In genomic region chr5:56696900-56697299, GRCh38 we compare ENCODE assay signal across 19 cellular contexts.
A peak's percentile ranks its signal among the peaks of the same experiment; 100 is the strongest.
DNase-seq lines count a peak whose midpoint lies in the region; ATAC-seq and TF ChIP-seq lines count a peak whose summit lies in the region.
"Had no signal": no experiment of that assay in that cellular context is flagged by ENCODE, and none has a peak within 500 bp of the region (broad histone marks: within the 10 kb centered on the region; RNA-seq: fewer than 3 reads in every experiment).

No MANE protein-coding gene starts in this region.

- no peak for ATAC-seq in HG02885 (IDR thresholded peaks at IDR 0.05; ENCODE audit: poor library complexity, unreplicated experiment)
- ATAC-seq in WTC11: no peak
- ATAC-seq: activated CD8-positive, alpha-beta T cell treated with anti-CD3 and anti-CD28 coated beads, Interleukin-2, amount 10 ng/mL, durations not matched to agents 7 days and 5 days; esophagus mucosa had no signal

- H3K4me1 Mint-ChIP-seq in activated T-cell treated with anti-CD3 and anti-CD28 coated beads, Interleukin-2, amount 50 U/mL, for 24 hours (ENCODE audit: low read depth): peaks cover 81% of the 10 kb centered on the region
- peaks cover 38% of the 10 kb centered on the region for H3K4me1 Mint-ChIP-seq in WTC11

- peaks cover 22% of the 10 kb centered on the region for H3K27me3 ChIP-seq in adipocyte (replicated peaks; ENCODE audit: control insufficient read depth, insufficient read depth, low read length)
- H3K27me3 ChIP-seq: SJSA1, spleen had no signal

- H3K9me3 ChIP-seq in adipocyte (ENCODE audit: control insufficient read depth, low read length): no peaks in the 10 kb centered on the region
- H3K9me3 ChIP-seq: SJSA1, spleen had no signal

- H3K36me3 Mint-ChIP-seq in activated T-cell treated with anti-CD3 and anti-CD28 coated beads, Interleukin-2, amount 50 U/mL, for 24 hours (ENCODE audit: low read depth): peaks cover 2% of the 10 kb centered on the region
- H3K36me3 Mint-ChIP-seq in WTC11: no peaks in the 10 kb centered on the region

- H3K36me3 ChIP-seq in adipocyte (ENCODE audit: control insufficient read depth, insufficient read depth, low read length, severe bottlenecking): no peaks in the 10 kb centered on the region
- H3K36me3 ChIP-seq: SJSA1, spleen had no signal

- H3K27ac Mint-ChIP-seq in activated T-cell treated with anti-CD3 and anti-CD28 coated beads, Interleukin-2, amount 50 U/mL, for 24 hours: no peak overlapping the region
- no peak overlapping the region for H3K27ac Mint-ChIP-seq in WTC11
- H3K27ac Mint-ChIP-seq: activated CD8-positive, alpha-beta T cell treated with anti-CD3 and anti-CD28 coated beads, Interleukin-2, amount 10 ng/mL, durations not matched to agents 7 days and 5 days; activated T-helper 2 cell treated with anti-CD3 and anti-CD28 coated beads, Interferon-gamma antibody, Interleukin-2, Interleukin-4, amounts not matched to agents 10 μg/mL and 5 μg/mL and 100 μg/mL, durations not matched to agents 14 hours and 24 hours and 36 hours; dendritic cell treated with granulocyte-macrophage colony-stimulating factor and Interleukin-4, amounts not matched to agents 40 ng/mL and 50 ng/mL, for 4 days; progenitor cell of endocrine pancreas; stimulated activated naive CD8-positive, alpha-beta T cell treated with anti-CD3 and anti-CD28 coated beads, Interleukin-15, Interleukin-2, amounts not matched to agents 100 ng/mL and 50 ng/mL, for 24 hours had no signal

- no peak overlapping the region for H3K9ac ChIP-seq in adipocyte (ENCODE audit: low read length)

- CTCF ChIA-PET in WTC11 (lab: Charles Lee): no interaction called here

- TF ChIP-seq CTCF in fibroblast of the aortic adventitia (IDR thresholded peaks at IDR 0.05; ENCODE audit: insufficient read depth, low read length) (no peak), WTC11 (IDR thresholded peaks at IDR 0.05) (no peak)

- H3K4me3 ChIP-seq in adipocyte (ENCODE audit: low read length) (no peak overlapping the region), fibroblast of the aortic adventitia (ENCODE audit: low read depth, low read length) (no peak overlapping the region)
- H3K4me3 ChIP-seq: SJSA1, spleen had no signal

- no peaks in the 10 kb centered on the region for H3K27me3 Mint-ChIP-seq in activated T-cell treated with anti-CD3 and anti-CD28 coated beads, Interleukin-2, amount 50 U/mL, for 24 hours
- H3K27me3 Mint-ChIP-seq in WTC11 (ENCODE audit: low read depth): no peaks in the 10 kb centered on the region
- H3K27me3 Mint-ChIP-seq: dendritic cell treated with granulocyte-macrophage colony-stimulating factor and Interleukin-4, amounts not matched to agents 40 ng/mL and 50 ng/mL, for 4 days; stimulated activated naive CD8-positive, alpha-beta T cell treated with anti-CD3 and anti-CD28 coated beads, Interleukin-15, Interleukin-2, amounts not matched to agents 100 ng/mL and 50 ng/mL, for 24 hours had no signal

- peak in 4 of 6 experiments; percentile 13 to 52 (median 24) for DNase-seq in stimulated activated naive CD4-positive, alpha-beta T cell (lab: John Stamatoyannopoulos, UW)
- DNase-seq in stimulated activated naive CD4-positive, alpha-beta T cell treated with Interleukin-2 at 50 U/mL for 16 hours (lab: John Stamatoyannopoulos, UW): no peak
- peak; percentile 63 for DNase-seq in adipocyte (ENCODE audit: low read depth)
- DNase-seq in fibroblast of the aortic adventitia (ENCODE audit: low read depth): peak; percentile 10
- no peak for DNase-seq in activated T-cell treated with anti-CD3 and anti-CD28 coated beads, Interleukin-2, amount 50 U/mL, for 24 hours
- no peak for DNase-seq in WTC11 (ENCODE audit: low spot score)
- no peak for DNase-seq in kidney tubule cell (ENCODE audit: low spot score)
- DNase-seq: activated CD8-positive, alpha-beta T cell treated with anti-CD3 and anti-CD28 coated beads, Interleukin-2, amount 10 ng/mL, durations not matched to agents 7 days and 5 days; aorta; DMS153; NCI-H2227 treated with DMSO at 0.1 percent for 48 hours; spleen had no signal

- peaks cover 3% of the 10 kb centered on the region for H3K4me1 ChIP-seq in adipocyte (ENCODE audit: control insufficient read depth, insufficient read depth, low read length)

- POLR2A ChIA-PET in WTC11 (lab: Charles Lee): no interaction called here

- H3K9me3 Mint-ChIP-seq in activated T-cell treated with anti-CD3 and anti-CD28 coated beads, Interleukin-2, amount 50 U/mL, for 24 hours: peaks cover 2% of the 10 kb centered on the region
- H3K9me3 Mint-ChIP-seq in WTC11: no peaks in the 10 kb centered on the region
- H3K9me3 Mint-ChIP-seq: activated T-helper 2 cell treated with anti-CD3 and anti-CD28 coated beads, Interferon-gamma antibody, Interleukin-2, Interleukin-4, amounts not matched to agents 10 μg/mL and 5 μg/mL and 100 μg/mL, durations not matched to agents 14 hours and 24 hours and 36 hours; dendritic cell treated with granulocyte-macrophage colony-stimulating factor and Interleukin-4, amounts not matched to agents 40 ng/mL and 50 ng/mL, for 4 days; stimulated activated naive CD8-positive, alpha-beta T cell treated with anti-CD3 and anti-CD28 coated beads, Interleukin-15, Interleukin-2, amounts not matched to agents 100 ng/mL and 50 ng/mL, for 24 hours had no signal

- no peak overlapping the region for H3K4me3 Mint-ChIP-seq in activated T-cell treated with anti-CD3 and anti-CD28 coated beads, Interleukin-2, amount 50 U/mL, for 24 hours
- no peak overlapping the region for H3K4me3 Mint-ChIP-seq in WTC11
- H3K4me3 Mint-ChIP-seq: activated CD8-positive, alpha-beta T cell treated with anti-CD3 and anti-CD28 coated beads, Interleukin-2, amount 10 ng/mL, durations not matched to agents 7 days and 5 days; dendritic cell treated with granulocyte-macrophage colony-stimulating factor and Interleukin-4, amounts not matched to agents 40 ng/mL and 50 ng/mL, for 4 days; stimulated activated naive CD8-positive, alpha-beta T cell treated with anti-CD3 and anti-CD28 coated beads, Interleukin-15, Interleukin-2, amounts not matched to agents 100 ng/mL and 50 ng/mL, for 24 hours had no signal

TF ChIP-seq in WTC11, 78 proteins besides CTCF, POLR2A, EP300 and RAD21 (continues in another document):
- TF ChIP-seq USF2 (CRISPR knock-in tag; IDR thresholded peaks at IDR 0.05) (no peak), FOXK1 (CRISPR knock-in tag; IDR thresholded peaks at IDR 0.05) (no peak), ATF3 (CRISPR knock-in tag; conservative IDR thresholded peaks at IDR 0.05) (no peak), ZNF263 (CRISPR knock-in tag; IDR thresholded peaks at IDR 0.05; ENCODE audit: low read depth) (no peak), ZBTB21 (CRISPR knock-in tag; IDR thresholded peaks at IDR 0.05; ENCODE audit: borderline replicate concordance) (no peak), ATF2 (CRISPR knock-in tag; IDR thresholded peaks at IDR 0.05; ENCODE audit: borderline replicate concordance, low read depth) (no peak), ZNF281 (CRISPR knock-in tag; IDR thresholded peaks at IDR 0.05) (no peak), USF1 (CRISPR knock-in tag; IDR thresholded peaks at IDR 0.05) (no peak)

Comparison
In these comparisons a context has a peak if more than half of its experiments do, and no peak if none do; other contexts are left out.
1. DNase-seq: peak in stimulated activated naive CD4-positive, alpha-beta T cell (4 of 6), adipocyte (single experiment) and fibroblast of the aortic adventitia (single experiment); none in stimulated activated naive CD4-positive, alpha-beta T cell treated with Interleukin-2 at 50 U/mL for 16 hours (single experiment), activated T-cell treated with anti-CD3 and anti-CD28 coated beads, Interleukin-2, amount 50 U/mL, for 24 hours (single experiment), WTC11 (single experiment) and kidney tubule cell (single experiment).